ENCODE assay signal across 16 cellular contexts in the genomic region with DNA sequence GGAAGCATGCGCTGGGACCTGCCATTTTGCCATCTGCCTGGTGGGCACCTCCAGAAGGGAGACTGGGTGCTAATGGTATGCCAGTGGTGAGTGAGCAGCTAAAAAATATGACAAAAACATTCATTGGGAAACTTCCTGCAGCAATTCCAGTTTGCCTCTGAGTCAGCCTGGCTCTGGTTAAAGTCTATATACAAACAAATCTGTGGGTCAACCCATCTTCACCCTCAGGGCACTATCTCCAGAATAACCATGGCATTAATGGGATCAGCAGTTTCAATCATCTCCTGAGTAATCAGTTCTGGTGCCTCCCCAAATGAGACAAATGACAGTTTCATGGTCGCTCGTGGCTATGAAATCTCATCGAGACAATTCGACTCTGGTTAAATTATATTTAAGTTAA. TPM values are rescaled to one million over a fixed set of nuclear protein-coding genes. Genes with fewer than 3 reads are reported as not detected.
A peak's percentile ranks its signal among the peaks of the same experiment; 100 is the strongest.
DNase-seq lines count a peak whose midpoint lies in the region; ATAC-seq, FAIRE-seq and TF ChIP-seq lines count a peak whose summit lies in the region.
"Had no signal": no experiment of that assay in that cellular context is flagged by ENCODE, and none has a peak within 500 bp of the region (broad histone marks: within the 10 kb centered on the region; RNA-seq: fewer than 3 reads in every experiment).

No MANE protein-coding gene starts in this region.

- peaks cover 6% of the 10 kb centered on the region for H3K27me3 Mint-ChIP-seq in HFFc6 (ENCODE audit: insufficient read depth)
- no peaks in the 10 kb centered on the region for H3K27me3 Mint-ChIP-seq in astrocyte (ENCODE audit: low read depth, unreplicated experiment)

- no peak for FAIRE-seq in astrocyte (lab: Jason Lieb, UNC)
- peak; percentile 98 for FAIRE-seq in keratinocyte (lab: Jason Lieb, UNC)
- FAIRE-seq: A549 had no signal

- no peak overlapping the region for H3K4me3 ChIP-seq in astrocyte (ENCODE audit: insufficient read depth, low read depth, low read length)
- peak overlapping the region in 1 of 3 experiments; percentile 4 for H3K4me3 ChIP-seq in keratinocyte (ENCODE audit: control insufficient read depth in 2 of 3, extremely low read depth in 1 of 3, insufficient read depth in 2 of 3, low read depth in 1 of 3, low read length in 3 of 3)
- H3K4me3 ChIP-seq: A549, adrenal gland had no signal

- no peak overlapping the region for H3K4me2 ChIP-seq in astrocyte (ENCODE audit: low read length)
- peak overlapping the region; percentile 59 for H3K4me2 ChIP-seq in keratinocyte (ENCODE audit: control insufficient read depth, extremely low read depth, insufficient read depth, low read depth, low read length)
- H3K4me2 ChIP-seq: A549 had no signal

- dilution Hi-C loops in keratinocyte (cut with MboI; ENCODE audit: extremely low pct_ligation_motif_present, low sequenced_read_pairs): no loop called here

- no peak overlapping the region; the same call in 1 of the 2 replicates for H3K27ac Mint-ChIP-seq in HFFc6
- H3K27ac Mint-ChIP-seq in astrocyte (ENCODE audit: unreplicated experiment): peak overlapping the region; percentile 6

- H3K4me1 Mint-ChIP-seq in HFFc6 (ENCODE audit: low read depth) (peaks cover 10% of the 10 kb centered on the region; the same call in 1 of the 2 replicates), astrocyte (ENCODE audit: low read depth, unreplicated experiment) (peaks cover 9% of the 10 kb centered on the region)

- no peaks in the 10 kb centered on the region for H3K9me3 Mint-ChIP-seq in HFFc6
- no peaks in the 10 kb centered on the region for H3K9me3 Mint-ChIP-seq in astrocyte (ENCODE audit: unreplicated experiment)

- H3K79me2 ChIP-seq in astrocyte (ENCODE audit: insufficient read depth, low read length): no peaks in the 10 kb centered on the region
- peaks cover 33% of the 10 kb centered on the region for H3K79me2 ChIP-seq in keratinocyte (ENCODE audit: control insufficient read depth, insufficient read depth, low read length)

- TF ChIP-seq CTCF in HFFc6 (IDR thresholded peaks at IDR 0.05) (no peak), astrocyte (IDR thresholded peaks at IDR 0.05; ENCODE audit: insufficient read depth, low read depth, low read length) (no peak), keratinocyte (optimal IDR thresholded peaks at IDR 0.05 in 1 of 3, IDR thresholded peaks at IDR 0.05 in 1 of 3, conservative IDR thresholded peaks at IDR 0.05 in 1 of 3; ENCODE audit: extremely low read depth in 1 of 3, insufficient read depth in 2 of 3, low read length in 3 of 3) (no peak)

- H3K4me1 ChIP-seq in astrocyte (ENCODE audit: insufficient read depth, low read length) (no peaks in the 10 kb centered on the region), keratinocyte (ENCODE audit: control insufficient read depth, extremely low read depth, insufficient read depth, low read length) (peaks cover 31% of the 10 kb centered on the region)
- H3K4me1 ChIP-seq: A549 had no signal

- ATAC-seq in sciatic nerve: no peak
- ATAC-seq: A549; activated CD4-positive, CD25-positive, alpha-beta regulatory T cell treated with anti-CD3 and anti-CD28 coated beads, Interleukin-2, amount 50 U/mL, for 24 hours had no signal

- intact Hi-C loops in sciatic nerve (cut with DNase I): loop anchor here (5.0 kb wide), 1 partner anchor 1218 kb away; no protein-coding TSS in a partner anchor

- H2AFZ ChIP-seq in astrocyte (ENCODE audit: low read depth, low read length) (no peak overlapping the region), keratinocyte (ENCODE audit: control insufficient read depth, low read length) (no peak overlapping the region)

- H3K36me3 ChIP-seq in astrocyte (ENCODE audit: insufficient read depth, low read length) (no peaks in the 10 kb centered on the region), keratinocyte (ENCODE audit: control insufficient read depth in 2 of 2, extremely low read depth in 1 of 2, insufficient read depth in 2 of 2, low read length in 2 of 2) (peaks cover 0 to 3% of the 10 kb centered on the region in 2 experiments)
- H3K36me3 ChIP-seq: adrenal gland had no signal

- H4K20me1 ChIP-seq in astrocyte (ENCODE audit: insufficient read depth, low read length): no peaks in the 10 kb centered on the region
- no peaks in the 10 kb centered on the region for H4K20me1 ChIP-seq in keratinocyte (ENCODE audit: control insufficient read depth, extremely low read depth, insufficient read depth, low read length)

- H3K36me3 Mint-ChIP-seq in HFFc6 (ENCODE audit: low read depth) (no peaks in the 10 kb centered on the region), astrocyte (ENCODE audit: low read depth, unreplicated experiment) (no peaks in the 10 kb centered on the region)

- H3K27ac ChIP-seq in astrocyte (ENCODE audit: low read depth, low read length) (no peak overlapping the region), keratinocyte (ENCODE audit: control insufficient read depth, insufficient read depth, low read length) (peak overlapping the region; percentile 56)
- H3K27ac ChIP-seq: A549 had no signal

- no peak overlapping the region for H3K9ac ChIP-seq in astrocyte (ENCODE audit: low read length)
- H3K9ac ChIP-seq in keratinocyte (ENCODE audit: control insufficient read depth, extremely low read depth, insufficient read depth, low read length): peak overlapping the region; percentile 2

- DNase-seq in A172 (ENCODE audit: low spot score): peak; percentile 40
- peak; percentile 64 for DNase-seq in HFFc6
- DNase-seq in astrocyte (ENCODE audit: low read depth): no peak
- no peak for DNase-seq in keratinocyte (ENCODE audit: low read depth, low spot score)
- no peak for DNase-seq in sciatic nerve (ENCODE audit: low spot score)
- no peak for DNase-seq in NCI-H2107 (lab: John Stamatoyannopoulos, UW)
- DNase-seq in NCI-H345 (lab: John Stamatoyannopoulos, UW): no peak
- no peak for DNase-seq in NCI-H1092 (lab: John Stamatoyannopoulos, UW)
- DNase-seq: activated T-cell treated with anti-CD3 and anti-CD28 coated beads, Interleukin-2, amount 50 U/mL, for 1 hour; adrenal gland; dermis blood vessel endothelial cell; DMS 273 treated with DMSO at 0.1 percent for 48 hours; glutamatergic neuron; NCI-H2171 treated with DMSO at 0.1 percent for 48 hours had no signal

- H3K4me3 Mint-ChIP-seq in HFFc6 (no peak overlapping the region), astrocyte (ENCODE audit: unreplicated experiment) (no peak overlapping the region)

- no peaks in the 10 kb centered on the region for H3K9me1 ChIP-seq in keratinocyte (ENCODE audit: control insufficient read depth, extremely low read depth, insufficient read depth, low read length)

- no peaks in the 10 kb centered on the region for H3K27me3 ChIP-seq in astrocyte (ENCODE audit: insufficient read depth, low read length)
- H3K27me3 ChIP-seq in keratinocyte (ENCODE audit: control insufficient read depth, extremely low read depth, insufficient read depth, low read length): no peaks in the 10 kb centered on the region
- H3K27me3 ChIP-seq: adrenal gland had no signal

- H3K9me3 ChIP-seq in astrocyte (ENCODE audit: insufficient read depth, low read depth, low read length) (no peaks in the 10 kb centered on the region), keratinocyte (ENCODE audit: control insufficient read depth, low read depth, low read length) (no peaks in the 10 kb centered on the region)
- H3K9me3 ChIP-seq: A549, adrenal gland had no signal

RNA-seq across cellular contexts. Expression of a gene that starts 21.5 kb away (rescaled TPM):
- 1.2 and 1.6 TPM in 2 replicates for total RNA-seq in A172 (2014; rRNA removed; shearing (Covaris generic))
- total RNA-seq in HFFc6 (2021; fragmentation: NEBNext Ultra II Directional; extraction: Animal tissue kit (Norgen Biotek cat#: 25700)): under 1 TPM in 5 of 6 experiments, not detected in 1; 0.03 to 0.12 (median 0.07) TPM
- 9.2 and 9.9 TPM in 2 replicates for total RNA-seq in astrocyte
- 34.7 to 48.3 TPM (median 48.0 TPM) in 3 replicates for polyA plus RNA-seq in keratinocyte
- polyA plus RNA-seq in keratinocyte (2011; ENCODE audit: low read depth): 27.1 TPM
- polyA plus RNA-seq in keratinocyte (2011; cell fraction: cytosol; rRNA removed): 24.3 and 38.0 TPM in 2 replicates
- polyA plus RNA-seq in keratinocyte (2011; cell fraction: nucleus; rRNA removed): 57.8 and 61.8 TPM in 2 replicates
- polyA plus RNA-seq in keratinocyte (2012; ENCODE audit: low replicate concordance): 34.0 and 37.6 TPM in 2 replicates
- 49.1 to 82.5 TPM (median 65.5 TPM) in 3 replicates for polyA minus RNA-seq in keratinocyte
- 30.9 TPM for polyA minus RNA-seq in keratinocyte (2011; cell fraction: cytosol; rRNA and poly(A)+ RNA removed)
- 75.4 and 151 TPM in 2 replicates for polyA minus RNA-seq in keratinocyte (2011; cell fraction: nucleus; rRNA and poly(A)+ RNA removed)
- total RNA-seq in sciatic nerve: 48.6 TPM

Comparison
In these comparisons a context has a peak if more than half of its experiments do, and no peak if none do; other contexts are left out.
1. DNase-seq: peak in A172 (single experiment) and HFFc6 (single experiment); none in astrocyte (single experiment), keratinocyte (single experiment), sciatic nerve (single experiment), NCI-H2107 (single experiment), NCI-H345 (single experiment) and NCI-H1092 (single experiment).